ENCODE assay signal across 21 cellular contexts in genomic region chr2:215970425-215970824, GRCh38. TPM values are rescaled to one million over a fixed set of nuclear protein-coding genes. Genes with fewer than 3 reads are reported as not detected.
DNase-seq lines count a peak whose midpoint lies in the region; ATAC-seq and TF ChIP-seq lines count a peak whose summit lies in the region.
"Had no signal": no experiment of that assay in that cellular context is flagged by ENCODE, and none has a peak within 500 bp of the region (broad histone marks: within the 10 kb centered on the region; RNA-seq: fewer than 3 reads in every experiment).

No MANE protein-coding gene starts in this region.

- CTCF ChIA-PET in WTC11 (lab: Charles Lee): no interaction called here
- CTCF ChIA-PET in Calu3 (lab: Charles Lee): no interaction called here

- peak; percentile 86 to 92 for ATAC-seq in activated CD4-positive, CD25-positive, alpha-beta regulatory T cell treated with anti-CD3 and anti-CD28 coated beads, Interleukin-2, amount 50 U/mL, for 24 hours
- ATAC-seq in esophagus mucosa (peak; percentile 66), WTC11 (no peak)
- ATAC-seq: K562, lower lobe of right lung had no signal

- BruUV-seq in Calu3 (replicated peaks; lab: Mats Ljungman, UMichigan): no TSS peak

- H3K27me3 Mint-ChIP-seq in activated T-cell treated with anti-CD3 and anti-CD28 coated beads, Interleukin-2, amount 50 U/mL, for 24 hours: no peaks in the 10 kb centered on the region
- no peaks in the 10 kb centered on the region for H3K27me3 Mint-ChIP-seq in WTC11 (ENCODE audit: low read depth)
- no peaks in the 10 kb centered on the region for H3K27me3 Mint-ChIP-seq in Calu3 (ENCODE audit: unreplicated experiment)
- H3K27me3 Mint-ChIP-seq: activated B cell treated with CpG ODN at 0.5 μM for 24 hours; stimulated activated naive B cell treated with anti-CD40 and anti-IgM and Interleukin-4, amounts not matched to agents 10 μg/mL and 1 μg/mL and 100 μg/mL, for 72 hours had no signal

- no peaks in the 10 kb centered on the region for H3K9me3 Mint-ChIP-seq in activated T-cell treated with anti-CD3 and anti-CD28 coated beads, Interleukin-2, amount 50 U/mL, for 24 hours
- H3K9me3 Mint-ChIP-seq in WTC11 (peaks cover 20% of the 10 kb centered on the region), Calu3 (ENCODE audit: low read depth, unreplicated experiment) (no peaks in the 10 kb centered on the region)
- H3K9me3 Mint-ChIP-seq: immature natural killer cell had no signal

- TF ChIP-seq CTCF in WTC11 (IDR thresholded peaks at IDR 0.05) (no peak), Calu3 (IDR thresholded peaks at IDR 0.05; ENCODE audit: unreplicated experiment) (no peak)

- peaks cover 40% of the 10 kb centered on the region for H3K4me1 Mint-ChIP-seq in activated T-cell treated with anti-CD3 and anti-CD28 coated beads, Interleukin-2, amount 50 U/mL, for 24 hours (ENCODE audit: low read depth)
- H3K4me1 Mint-ChIP-seq in WTC11 (peaks cover 32% of the 10 kb centered on the region), Calu3 (ENCODE audit: low read depth, unreplicated experiment) (peaks cover 22% of the 10 kb centered on the region)

- intact Hi-C loops in Calu3 (cut with micrococcal nuclease; ENCODE audit: unreplicated experiment): loop anchor here (5.0 kb wide), 1 partner anchor 42 kb away; the partner anchor contains the start of gene MREG

- DNase-seq in activated CD4-positive, CD25-positive, alpha-beta regulatory T cell treated with anti-CD3 and anti-CD28 coated beads, Interleukin-2, amount 50 U/mL, for 72 hours: no peak
- peak; percentile 21 for DNase-seq in AG08396 (ENCODE audit: low spot score)
- no peak for DNase-seq in activated T-cell treated with anti-CD3 and anti-CD28 coated beads, Interleukin-2, amount 50 U/mL, for 24 hours
- no peak for DNase-seq in WTC11 (ENCODE audit: low spot score)
- no peak for DNase-seq in Calu3
- no peak for DNase-seq in activated CD8-positive, alpha-beta memory T cell treated with anti-CD3 and anti-CD28 coated beads for 24 hours
- DNase-seq: 8988T; activated B cell treated with CpG ODN at 0.5 μM for 24 hours; immature natural killer cell; lower lobe of right lung; NCI-H1092 treated with DMSO at 0.1 percent for 48 hours; NCI-H526; ovary; SIG-M5; sigmoid colon; stimulated activated naive B cell treated with anti-CD40 and anti-IgM and Interleukin-4, amounts not matched to agents 10 μg/mL and 1 μg/mL and 100 μg/mL, for 72 hours had no signal

- H3K36me3 Mint-ChIP-seq in activated T-cell treated with anti-CD3 and anti-CD28 coated beads, Interleukin-2, amount 50 U/mL, for 24 hours (ENCODE audit: low read depth): peaks cover 22% of the 10 kb centered on the region
- H3K36me3 Mint-ChIP-seq in WTC11: peaks cover 25% of the 10 kb centered on the region
- no peaks in the 10 kb centered on the region for H3K36me3 Mint-ChIP-seq in Calu3 (ENCODE audit: insufficient read depth, unreplicated experiment)

- H3K27ac Mint-ChIP-seq in activated T-cell treated with anti-CD3 and anti-CD28 coated beads, Interleukin-2, amount 50 U/mL, for 24 hours: peak overlapping the region; percentile 88
- H3K27ac Mint-ChIP-seq in WTC11 (no peak overlapping the region), Calu3 (ENCODE audit: unreplicated experiment) (no peak overlapping the region)
- H3K27ac Mint-ChIP-seq: activated B cell treated with CpG ODN at 0.5 μM for 24 hours; immature natural killer cell; T-helper 1 cell treated with Interleukin-12 subunit alpha and Interleukin-12 subunit beta and Interleukin-4 antibody, amounts not matched to agents 30 μg/mL and 1 μg/mL, for 36 hours had no signal

- H3K4me3 Mint-ChIP-seq in activated T-cell treated with anti-CD3 and anti-CD28 coated beads, Interleukin-2, amount 50 U/mL, for 24 hours: no peak overlapping the region
- H3K4me3 Mint-ChIP-seq in WTC11 (no peak overlapping the region), Calu3 (ENCODE audit: low read depth, unreplicated experiment) (no peak overlapping the region)
- H3K4me3 Mint-ChIP-seq: activated B cell treated with CpG ODN at 0.5 μM for 24 hours; immature natural killer cell; stimulated activated naive B cell treated with anti-CD40 and anti-IgM and Interleukin-4, amounts not matched to agents 10 μg/mL and 1 μg/mL and 100 μg/mL, for 72 hours; T-helper 1 cell treated with Interleukin-12 subunit alpha and Interleukin-12 subunit beta and Interleukin-4 antibody, amounts not matched to agents 30 μg/mL and 1 μg/mL, for 36 hours had no signal

- POLR2A ChIA-PET in WTC11 (lab: Charles Lee): no interaction called here

TF ChIP-seq in WTC11, 78 proteins besides CTCF, POLR2A, EP300 and RAD21:
- no peak for TF ChIP-seq ATF2 (CRISPR knock-in tag; IDR thresholded peaks at IDR 0.05; ENCODE audit: borderline replicate concordance, low read depth)
- TF ChIP-seq ERG (CRISPR knock-in tag; IDR thresholded peaks at IDR 0.05): no peak
- no peak for TF ChIP-seq EMX1 (CRISPR knock-in tag; IDR thresholded peaks at IDR 0.05)
- TF ChIP-seq HMGXB4 (CRISPR knock-in tag; IDR thresholded peaks at IDR 0.05): no peak
- no peak for TF ChIP-seq ELF4 (CRISPR knock-in tag; IDR thresholded peaks at IDR 0.05; ENCODE audit: low read depth)
- no peak for TF ChIP-seq RELA (CRISPR knock-in tag; IDR thresholded peaks at IDR 0.05; ENCODE audit: borderline replicate concordance)
- no peak for TF ChIP-seq TEAD1 (CRISPR knock-in tag; IDR thresholded peaks at IDR 0.05)

RNA-seq across cellular contexts. Expression of gene MREG, which starts 42.9 kb away (rescaled TPM):
- 61.9 TPM for total RNA-seq in esophagus mucosa
- total RNA-seq in WTC11 (2021): 22.4 to 23.8 TPM (median 23.0 TPM) in 3 replicates
- total RNA-seq in Calu3 (2022): 22.0 and 29.7 TPM in 2 replicates
- total RNA-seq: ascending aorta had no signal
